In genomic region chr3:118245312-118245711, GRCh38 we compare ENCODE assay signal across 34 cellular contexts.
"Had no signal": no experiment of that assay in that cellular context is flagged by ENCODE, and none has a peak within 500 bp of the region (broad histone marks: within the 10 kb centered on the region; RNA-seq: fewer than 3 reads in every experiment).

No MANE protein-coding gene starts in this region.

- H3K4me3 ChIP-seq: MG63 had no signal

- H3K27me3 ChIP-seq: MG63 had no signal

- H3K9me3 ChIP-seq: MG63 had no signal

- H3K36me3 ChIP-seq: MG63 had no signal

- DNase-seq: Kasumi-1, MG63, MM.1S, MV-4-11, NCI-H1048, NCI-H1092, NCI-H1092 treated with DMSO at 0.1 percent for 48 hours, NCI-H1105, NCI-H1105 treated with DMSO at 0.1 percent for 48 hours, NCI-H1417 treated with DMSO at 0.1 percent for 48 hours, NCI-H1436, NCI-H1436 treated with DMSO at 0.1 percent for 48 hours, NCI-H146, NCI-H1694, NCI-H1694 treated with DMSO at 0.1 percent for 48 hours, NCI-H187, NCI-H187 treated with DMSO at 0.1 percent for 48 hours, NCI-H1930, NCI-H2029, NCI-H2029 treated with DMSO at 0.1 percent for 48 hours, NCI-H2081, NCI-H2081 treated with DMSO at 0.1 percent for 48 hours, NCI-H2107, NCI-H2171, NCI-H2171 treated with DMSO at 0.1 percent for 48 hours, NCI-H2227 treated with DMSO at 0.1 percent for 48 hours, NCI-H226, NCI-H345, NCI-H446, NCI-H446 treated with DMSO at 0.1 percent for 48 hours, NCI-H510A, NCI-H510A treated with DMSO at 0.1 percent for 48 hours, NCI-H524, NCI-H524 treated with DMSO at 0.1 percent for 48 hours had no signal
